In genomic region chr3:72355168-72355567, GRCh38 we compare ENCODE assay signal across 39 cellular contexts.
"Had no signal": no experiment of that assay in that cellular context is flagged by ENCODE, and none has a peak within 500 bp of the region (broad histone marks: within the 10 kb centered on the region; RNA-seq: fewer than 3 reads in every experiment).

No MANE protein-coding gene starts in this region.

- H3K27ac Mint-ChIP-seq: activated CD4-positive, alpha-beta memory T cell treated with anti-CD3 and anti-CD28 coated beads for 36 hours; activated CD4-positive, alpha-beta T cell treated with anti-CD3 and anti-CD28 coated beads for 36 hours; activated CD8-positive, alpha-beta memory T cell treated with anti-CD3 and anti-CD28 coated beads, Interleukin-2, amount 10 ng/mL, durations not matched to agents 7 days and 5 days; activated naive CD8-positive, alpha-beta T cell treated with anti-CD3 and anti-CD28 coated beads for 36 hours; IgD-negative memory B cell; T-helper 1 cell treated with Interleukin-12 subunit alpha and Interleukin-12 subunit beta and Interleukin-4 antibody, amounts not matched to agents 30 μg/mL and 1 μg/mL, for 36 hours; T-helper 2 cell treated with Interferon-gamma antibody and Interleukin-4, amounts not matched to agents 5 μg/mL and 100 μg/mL, for 36 hours; WTC11 had no signal

- H3K9me3 Mint-ChIP-seq: activated CD4-positive, alpha-beta memory T cell treated with anti-CD3 and anti-CD28 coated beads for 36 hours; activated naive CD8-positive, alpha-beta T cell treated with anti-CD3 and anti-CD28 coated beads for 36 hours; central memory CD8-positive, alpha-beta T cell; T-helper 2 cell treated with Interferon-gamma antibody and Interleukin-4, amounts not matched to agents 5 μg/mL and 100 μg/mL, for 36 hours; WTC11 had no signal

- DNase-seq: activated CD4-positive, alpha-beta memory T cell treated with anti-CD3 and anti-CD28 coated beads for 36 hours; activated CD4-positive, alpha-beta T cell treated with anti-CD3 and anti-CD28 coated beads for 36 hours; activated CD4-positive, alpha-beta T cell treated with anti-CD3 and anti-CD28 coated beads, Interleukin-2, amount 50 U/mL, for 1 hour; activated CD8-positive, alpha-beta memory T cell treated with anti-CD3 and anti-CD28 coated beads for 24 hours; activated CD8-positive, alpha-beta memory T cell treated with anti-CD3 and anti-CD28 coated beads, Interleukin-2, amount 10 ng/mL, durations not matched to agents 7 days and 5 days; activated CD8-positive, alpha-beta memory T cell treated with anti-CD3 and anti-CD28 coated beads, Interleukin-2, amount 50 U/mL, for 48 hours; activated effector memory CD4-positive, alpha-beta T cell treated with Interleukin-2 at 50 U/mL for 16 hours; activated naive CD4-positive, alpha-beta T cell; activated naive CD4-positive, alpha-beta T cell treated with anti-CD3 and anti-CD28 coated beads, Interleukin-2, amount 50 U/mL, for 16 hours; activated naive CD8-positive, alpha-beta T cell treated with anti-CD3 and anti-CD28 coated beads for 36 hours; activated T-cell treated with anti-CD3 and anti-CD28 coated beads, Interleukin-2, amount 50 U/mL, for 48 hours; amygdala; Karpas-422; KBM-7; MG63; NCI-H1048; NCI-H1436 treated with DMSO at 0.1 percent for 48 hours; NCI-H1694 treated with DMSO at 0.1 percent for 48 hours; NCI-H2029; NCI-H2171 treated with DMSO at 0.1 percent for 48 hours; NCI-H2227 treated with DMSO at 0.1 percent for 48 hours; NCI-H446; NCI-H510A treated with DMSO at 0.1 percent for 48 hours; NCI-H526 treated with DMSO at 0.1 percent for 48 hours; NCI-H774; PC-3; RPMI8226; SHP77 treated with DMSO at 0.1 percent for 48 hours; SK-N-SH had no signal

- H3K4me1 ChIP-seq: ascending aorta, Peyer's patch, SJSA1 had no signal

- H3K4me3 ChIP-seq: ascending aorta, cardiac muscle cell, MG63, Peyer's patch, SJSA1 had no signal

- H3K27ac ChIP-seq: ascending aorta, cardiac muscle cell, Peyer's patch, SJSA1 had no signal

- H3K9me3 ChIP-seq: ascending aorta, MG63, Peyer's patch, SJSA1, SK-N-SH had no signal

- H3K9ac ChIP-seq: SK-N-SH had no signal

- H3K4me3 Mint-ChIP-seq: activated CD4-positive, alpha-beta memory T cell treated with anti-CD3 and anti-CD28 coated beads for 36 hours; activated CD4-positive, alpha-beta T cell treated with anti-CD3 and anti-CD28 coated beads for 36 hours; activated CD8-positive, alpha-beta memory T cell treated with anti-CD3 and anti-CD28 coated beads, Interleukin-2, amount 10 ng/mL, durations not matched to agents 7 days and 5 days; activated naive CD8-positive, alpha-beta T cell treated with anti-CD3 and anti-CD28 coated beads for 36 hours; central memory CD8-positive, alpha-beta T cell; IgD-negative memory B cell; T-helper 1 cell treated with Interleukin-12 subunit alpha and Interleukin-12 subunit beta and Interleukin-4 antibody, amounts not matched to agents 30 μg/mL and 1 μg/mL, for 36 hours; T-helper 2 cell treated with Interferon-gamma antibody and Interleukin-4, amounts not matched to agents 5 μg/mL and 100 μg/mL, for 36 hours; WTC11 had no signal

- ATAC-seq: activated CD4-positive, alpha-beta T cell treated with anti-CD3 and anti-CD28 coated beads for 36 hours; activated CD4-positive, CD25-positive, alpha-beta regulatory T cell treated with anti-CD3 and anti-CD28 coated beads, Interleukin-2, amount 50 U/mL, for 24 hours; activated CD8-positive, alpha-beta memory T cell treated with anti-CD3 and anti-CD28 coated beads, Interleukin-2, amount 10 ng/mL, durations not matched to agents 7 days and 5 days; PC-3; WTC11 had no signal

- H3K36me3 ChIP-seq: ascending aorta, cardiac muscle cell, MG63, Peyer's patch, SJSA1 had no signal

- H3K27me3 ChIP-seq: ascending aorta, cardiac muscle cell, MG63, Peyer's patch, SJSA1 had no signal

- H3K27me3 Mint-ChIP-seq: activated CD4-positive, alpha-beta memory T cell treated with anti-CD3 and anti-CD28 coated beads for 36 hours; activated CD4-positive, alpha-beta T cell treated with anti-CD3 and anti-CD28 coated beads for 36 hours; activated naive CD8-positive, alpha-beta T cell treated with anti-CD3 and anti-CD28 coated beads for 36 hours had no signal

- H3K4me1 Mint-ChIP-seq: central memory CD8-positive, alpha-beta T cell; IgD-negative memory B cell; WTC11 had no signal

- H3K36me3 Mint-ChIP-seq: activated CD4-positive, alpha-beta memory T cell treated with anti-CD3 and anti-CD28 coated beads for 36 hours; activated CD8-positive, alpha-beta memory T cell treated with anti-CD3 and anti-CD28 coated beads, Interleukin-2, amount 10 ng/mL, durations not matched to agents 7 days and 5 days; activated naive CD8-positive, alpha-beta T cell treated with anti-CD3 and anti-CD28 coated beads for 36 hours; WTC11 had no signal
